ENCODE assay signal across 16 cellular contexts in genomic region chr15:68362537-68363126, GRCh38.
DNase-seq lines count a peak whose midpoint lies in the region; ATAC-seq, FAIRE-seq and TF ChIP-seq lines count a peak whose summit lies in the region.
"Had no signal": no experiment of that assay in that cellular context is flagged by ENCODE, and none has a peak within 500 bp of the region (broad histone marks: within the 10 kb centered on the region; RNA-seq: fewer than 3 reads in every experiment).

No MANE protein-coding gene starts in this region.

- no peak for ATAC-seq in activated B cell treated with CpG ODN at 0.5 μM for 24 hours (ENCODE audit: low read depth)
- ATAC-seq: CD8-positive, alpha-beta T cell; GM23338 had no signal

- peaks cover 21% of the 10 kb centered on the region for H3K27me3 Mint-ChIP-seq in activated B cell treated with CpG ODN at 0.5 μM for 24 hours

- CTCF ChIA-PET in HEK293T (lab: Yijun Ruan, JAX) (no interaction called here), activated B cell treated with CpG ODN at 0.5 μM for 24 hours (lab: Charles Lee) (no interaction called here)

- H3K36me3 Mint-ChIP-seq in activated B cell treated with CpG ODN at 0.5 μM for 24 hours (ENCODE audit: low read depth): no peaks in the 10 kb centered on the region
- H3K36me3 Mint-ChIP-seq: CD8-positive, alpha-beta T cell had no signal

- H3K4me3 Mint-ChIP-seq in activated B cell treated with CpG ODN at 0.5 μM for 24 hours: no peak overlapping the region
- H3K4me3 Mint-ChIP-seq: B cell; CD8-positive, alpha-beta T cell; GM23338; H9 had no signal

- intact Hi-C loops in activated B cell treated with CpG ODN at 0.5 μM for 24 hours (cut with micrococcal nuclease): no loop called here

- peak; percentile 94 for FAIRE-seq in urothelium cell line (lab: Jason Lieb, UNC)
- FAIRE-seq: D721Med had no signal

- DNase-seq in HEK293T (ENCODE audit: extremely low spot score): no peak
- DNase-seq in activated B cell treated with CpG ODN at 0.5 μM for 24 hours: no peak
- no peak for DNase-seq in coronary artery (ENCODE audit: low spot score)
- no peak for DNase-seq in urothelium cell line (ENCODE audit: low spot score)
- DNase-seq in D341Med (ENCODE audit: low spot score): no peak
- DNase-seq in HK-2 (ENCODE audit: unreplicated experiment): no peak
- DNase-seq in SHP77 treated with DMSO at 0.1 percent for 48 hours (lab: John Stamatoyannopoulos, UW): no peak
- DNase-seq: CD8-positive, alpha-beta T cell; GDM1; H9 had no signal

- POLR2A ChIA-PET in HEK293T (lab: Yijun Ruan, JAX) (no interaction called here), activated B cell treated with CpG ODN at 0.5 μM for 24 hours (lab: Charles Lee) (no interaction called here)

- H3K4me3 ChIP-seq in coronary artery: no peak overlapping the region
- H3K4me3 ChIP-seq: BLaER1 treated with 17β-estradiol and CSF1 and Interleukin-3, amounts not matched to agents 10 nM and 100 nM; GM23338 had no signal

- TF ChIP-seq CTCF in activated B cell treated with CpG ODN at 0.5 μM for 24 hours (IDR thresholded peaks at IDR 0.05) (peak; percentile 24), coronary artery (IDR thresholded peaks at IDR 0.05) (no peak)

- no peaks in the 10 kb centered on the region for H3K9me3 Mint-ChIP-seq in activated B cell treated with CpG ODN at 0.5 μM for 24 hours
- H3K9me3 Mint-ChIP-seq: CD8-positive, alpha-beta T cell had no signal

- H3K27ac ChIP-seq in coronary artery: peak overlapping the region; percentile 90 to 93
- H3K27ac ChIP-seq: HL-60, KMS-11 had no signal

- H3K4me1 Mint-ChIP-seq in activated B cell treated with CpG ODN at 0.5 μM for 24 hours: peaks cover 3% of the 10 kb centered on the region

- no peak overlapping the region for H3K27ac Mint-ChIP-seq in activated B cell treated with CpG ODN at 0.5 μM for 24 hours
- H3K27ac Mint-ChIP-seq: B cell; CD8-positive, alpha-beta T cell; GM23338; H9 had no signal

TF ChIP-seq in HEK293T, 16 proteins besides CTCF, POLR2A, EP300 and RAD21:
- TF ChIP-seq NFRKB (IDR thresholded peaks at IDR 0.05): no peak
- no peak for TF ChIP-seq HDGF (IDR thresholded peaks at IDR 0.05; ENCODE audit: borderline replicate concordance)
- TF ChIP-seq TARDBP (IDR thresholded peaks at IDR 0.05): no peak
- no peak for TF ChIP-seq ZNF384 (IDR thresholded peaks at IDR 0.05)
- no peak for TF ChIP-seq LEF1 (IDR thresholded peaks at IDR 0.05; ENCODE audit: borderline replicate concordance)
- no peak for TF ChIP-seq ARNT (IDR thresholded peaks at IDR 0.05)
- TF ChIP-seq SP1 (IDR thresholded peaks at IDR 0.05): no peak
- TF ChIP-seq PKNOX1 (IDR thresholded peaks at IDR 0.05): peak; percentile 86; the same call in 1 of the 2 replicates
- no peak for TF ChIP-seq L3MBTL2 (conservative IDR thresholded peaks at IDR 0.05)
